ENCODE assay signal across 1 cellular context in genomic region chr6:170532867-170533488, GRCh38.
TF ChIP-seq lines count a peak whose summit lies in the region.

No MANE protein-coding gene starts in this region.

TF ChIP-seq in HepG2, 621 proteins besides CTCF, POLR2A, EP300 and RAD21:
- TF ChIP-seq MED13 (CRISPR knock-in tag; IDR thresholded peaks at IDR 0.05) (no peak), AGO2 (optimal IDR thresholded peaks at IDR 0.05; ENCODE audit: low read depth, low read length) (peak; percentile 9)
